In genomic region chr12:21151184-21151583, GRCh38 we compare ENCODE assay signal across 9 cellular contexts. TPM values are rescaled to one million over a fixed set of nuclear protein-coding genes. Genes with fewer than 3 reads are reported as not detected.
"Had no signal": no experiment of that assay in that cellular context is flagged by ENCODE, and none has a peak within 500 bp of the region (broad histone marks: within the 10 kb centered on the region; RNA-seq: fewer than 3 reads in every experiment).

No MANE protein-coding gene starts in this region.

- FAIRE-seq: G401.6, GM12878, GM12891, GM12892, GM18507, GM19239 had no signal

- DNase-seq: GDM1, GF-D8 had no signal

- H3K4me3 ChIP-seq: GM12878 had no signal

- ATAC-seq: GM12878 had no signal

RNA-seq across cellular contexts. Expression of gene SLCO1B1, which starts 20.2 kb away (rescaled TPM):
- total RNA-seq: G401, GM12878 had no signal
